32 cellular contexts compared by ENCODE assay signal in genomic region chrX:117803463-117803862, GRCh38.
"Had no signal": no experiment of that assay in that cellular context is flagged by ENCODE, and none has a peak within 500 bp of the region (broad histone marks: within the 10 kb centered on the region; RNA-seq: fewer than 3 reads in every experiment).

No MANE protein-coding gene starts in this region.

- H3K4me1 ChIP-seq: adrenal gland, ascending aorta, body of pancreas, breast epithelium had no signal

- H3K9me3 ChIP-seq: adrenal gland, ascending aorta, body of pancreas, breast epithelium had no signal

- DNase-seq: activated effector memory CD4-positive, alpha-beta T cell treated with anti-CD3 and anti-CD28 coated beads, Interleukin-2, amount 50 U/mL, for 16 hours; activated effector memory CD4-positive, alpha-beta T cell treated with Interleukin-2 at 50 U/mL for 16 hours; activated gamma-delta T cell; activated gamma-delta T cell treated with Interleukin-2 at 50 U/mL for 16 hours; activated naive CD4-positive, alpha-beta T cell; activated naive CD4-positive, alpha-beta T cell treated with anti-CD3 and anti-CD28 coated beads for 36 hours; activated naive CD4-positive, alpha-beta T cell treated with anti-CD3 and anti-CD28 coated beads, Interleukin-2, amount 10 ng/mL, durations not matched to agents 7 days and 5 days; activated naive CD4-positive, alpha-beta T cell treated with anti-CD3 and anti-CD28 coated beads, Interleukin-2, amount 50 U/mL, for 16 hours; activated naive CD4-positive, alpha-beta T cell treated with Interleukin-2 at 50 U/mL for 16 hours; activated naive CD8-positive, alpha-beta T cell treated with anti-CD3 and anti-CD28 coated beads for 36 hours; activated naive CD8-positive, alpha-beta T cell treated with anti-CD3 and anti-CD28 coated beads, Interleukin-2, amount 10 ng/mL, durations not matched to agents 7 days and 5 days; activated naive CD8-positive, alpha-beta T cell treated with anti-CD3 and anti-CD28 coated beads, Interleukin-2, amount 50 U/mL, for 24 hours; activated T-cell treated with anti-CD3 and anti-CD28 coated beads, Interleukin-2, amount 50 U/mL, for 24 hours; activated T-cell treated with anti-CD3 and anti-CD28 coated beads, Interleukin-2, amount 50 U/mL, for 4 hours; activated T-cell treated with anti-CD3 and anti-CD28 coated beads, Interleukin-2, amount 50 U/mL, for 48 hours; activated T-cell treated with anti-CD3 and anti-CD28 coated beads, Interleukin-2, amount 50 U/mL, for 72 hours; adrenal gland; amniotic stem cell; amygdala; anterior cingulate cortex; aorta; body of pancreas; brain microvascular endothelial cell; caudate nucleus; central memory CD4-positive, alpha-beta T cell; cerebellar nuclear complex had no signal

- FAIRE-seq: bronchial epithelial cell had no signal

- ATAC-seq: activated naive CD4-positive, alpha-beta T cell treated with anti-CD3 and anti-CD28 coated beads, Interleukin-2, amount 50 U/mL, for 72 hours; activated naive CD8-positive, alpha-beta T cell treated with anti-CD3 and anti-CD28 coated beads, Interleukin-2, amount 50 U/mL, for 24 hours; activated T-cell treated with anti-CD3 and anti-CD28 coated beads, Interleukin-2, amount 50 U/mL, for 4 hours; activated T-cell treated with anti-CD3 and anti-CD28 coated beads, Interleukin-2, amount 50 U/mL, for 72 hours; activated T-helper 17 cell treated with anti-CD3 and anti-CD28 coated beads, Interleukin-2, amount 50 U/mL, for 72 hours; body of pancreas had no signal

- H3K4me3 ChIP-seq: adrenal gland, ascending aorta, body of pancreas, breast epithelium, cardiac muscle cell had no signal

- H3K27ac ChIP-seq: adrenal gland, ascending aorta, body of pancreas, brain microvascular endothelial cell, breast epithelium, cardiac muscle cell had no signal

- H3K36me3 ChIP-seq: adrenal gland, ascending aorta, brain microvascular endothelial cell, breast epithelium, cardiac muscle cell had no signal

- H3K27me3 ChIP-seq: adrenal gland, ascending aorta, body of pancreas, brain microvascular endothelial cell, breast epithelium, cardiac muscle cell had no signal
